ENCODE assay signal across 9 cellular contexts in the genomic region with DNA sequence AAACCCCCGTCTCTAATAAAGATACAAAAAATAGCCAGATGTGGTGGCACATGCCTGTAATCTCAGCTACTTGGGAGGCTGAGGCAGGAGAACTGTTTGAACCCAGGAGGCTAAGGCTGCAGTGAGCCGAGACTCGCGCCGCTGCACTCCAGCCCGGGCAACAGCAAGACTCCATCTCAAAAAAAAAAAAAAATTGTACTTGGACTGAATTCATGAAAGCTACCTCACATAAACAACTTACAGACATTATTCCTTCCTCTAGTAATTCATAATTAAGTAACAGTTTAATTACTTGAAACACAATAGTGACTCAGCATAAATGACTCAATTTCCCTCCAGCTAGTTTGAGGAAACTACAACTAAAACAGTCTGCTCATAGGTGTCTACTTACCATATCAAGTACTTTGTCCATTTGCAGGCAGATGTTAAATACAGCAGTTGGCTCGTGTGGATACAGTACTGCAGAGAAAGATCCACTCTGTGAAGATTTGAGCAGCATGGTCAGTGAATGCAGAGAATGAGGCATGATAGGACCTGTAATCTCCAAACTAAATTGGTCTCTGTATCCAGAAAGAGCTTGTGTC. TPM values are rescaled to one million over a fixed set of nuclear protein-coding genes. Genes with fewer than 3 reads are reported as not detected.
DNase-seq lines count a peak whose midpoint lies in the region; ATAC-seq and TF ChIP-seq lines count a peak whose summit lies in the region.
"Had no signal": no experiment of that assay in that cellular context is flagged by ENCODE, and none has a peak within 500 bp of the region (broad histone marks: within the 10 kb centered on the region; RNA-seq: fewer than 3 reads in every experiment).

No MANE protein-coding gene starts in this region.

- CTCF ChIA-PET in activated naive CD4-positive, alpha-beta T cell treated with anti-CD3 and anti-CD28 coated beads, Interleukin-2, amount 10 ng/mL, durations not matched to agents 7 days and 5 days (lab: Charles Lee), result interaction anchor here (1.0 kb wide), 1 partner anchor 9 kb away, joined by 3 read pairs; a partner anchor contains a TSS

- no peak for DNase-seq in activated naive CD4-positive, alpha-beta T cell treated with anti-CD3 and anti-CD28 coated beads, Interleukin-2, amount 10 ng/mL, durations not matched to agents 7 days and 5 days
- DNase-seq in activated naive CD4-positive, alpha-beta T cell (lab: John Stamatoyannopoulos, UW), result no peak
- DNase-seq in RPMI7951 (ENCODE audit: low read depth) (peak; percentile 57), endothelial cell (ENCODE audit: low spot score) (no peak), sciatic nerve (ENCODE audit: low spot score) (no peak), nucleus accumbens (lab: John Stamatoyannopoulos, UW) (no peak)
- DNase-seq in stimulated activated effector memory CD8-positive, alpha-beta T cell treated with anti-CD3 and anti-CD28 coated beads, Interleukin-12 subunit alpha, Interleukin-12 subunit beta, amount 100 ng/mL, for 72 hours (ENCODE audit: low spot score in 2 of 2), result no peak
- DNase-seq: NCI-H69 had no signal

- no peak for TF ChIP-seq CTCF in endothelial cell (IDR thresholded peaks at IDR 0.05; ENCODE audit: unreplicated experiment)

- H3K27me3 Mint-ChIP-seq in activated naive CD4-positive, alpha-beta T cell treated with anti-CD3 and anti-CD28 coated beads, Interleukin-2, amount 10 ng/mL, durations not matched to agents 7 days and 5 days, result no peaks in the 10 kb centered on the region
- H3K27me3 Mint-ChIP-seq in endothelial cell (ENCODE audit: unreplicated experiment), result peaks cover 2% of the 10 kb centered on the region

- H3K9me3 Mint-ChIP-seq in activated naive CD4-positive, alpha-beta T cell treated with anti-CD3 and anti-CD28 coated beads, Interleukin-2, amount 10 ng/mL, durations not matched to agents 7 days and 5 days, result no peaks in the 10 kb centered on the region
- no peaks in the 10 kb centered on the region for H3K9me3 Mint-ChIP-seq in endothelial cell (ENCODE audit: unreplicated experiment)
- H3K9me3 Mint-ChIP-seq in stimulated activated effector memory CD8-positive, alpha-beta T cell treated with anti-CD3 and anti-CD28 coated beads, Interleukin-12 subunit alpha, Interleukin-12 subunit beta, amount 100 ng/mL, for 72 hours, result no peaks in the 10 kb centered on the region

- ATAC-seq in stimulated activated effector memory CD8-positive, alpha-beta T cell treated with anti-CD3 and anti-CD28 coated beads, Interleukin-12 subunit alpha, Interleukin-12 subunit beta, amount 100 ng/mL, for 72 hours, result no peak
- ATAC-seq in sciatic nerve (no peak), GM18873 (IDR thresholded peaks at IDR 0.05; ENCODE audit: low FRiP score, unreplicated experiment) (no peak)

- H3K36me3 Mint-ChIP-seq in activated naive CD4-positive, alpha-beta T cell treated with anti-CD3 and anti-CD28 coated beads, Interleukin-2, amount 10 ng/mL, durations not matched to agents 7 days and 5 days, result peaks cover 35% of the 10 kb centered on the region
- peaks cover 8% of the 10 kb centered on the region for H3K36me3 Mint-ChIP-seq in endothelial cell (ENCODE audit: low read depth, unreplicated experiment)
- H3K36me3 Mint-ChIP-seq in stimulated activated effector memory CD8-positive, alpha-beta T cell treated with anti-CD3 and anti-CD28 coated beads, Interleukin-12 subunit alpha, Interleukin-12 subunit beta, amount 100 ng/mL, for 72 hours, result peaks cover 100% of the 10 kb centered on the region

- H3K27ac Mint-ChIP-seq in activated naive CD4-positive, alpha-beta T cell treated with anti-CD3 and anti-CD28 coated beads, Interleukin-2, amount 10 ng/mL, durations not matched to agents 7 days and 5 days, result peak overlapping the region; percentile 22
- H3K27ac Mint-ChIP-seq in endothelial cell (ENCODE audit: unreplicated experiment), result peak overlapping the region; percentile 20
- peak overlapping the region; percentile 71 for H3K27ac Mint-ChIP-seq in stimulated activated effector memory CD8-positive, alpha-beta T cell treated with anti-CD3 and anti-CD28 coated beads, Interleukin-12 subunit alpha, Interleukin-12 subunit beta, amount 100 ng/mL, for 72 hours

- H3K4me3 Mint-ChIP-seq in activated naive CD4-positive, alpha-beta T cell treated with anti-CD3 and anti-CD28 coated beads, Interleukin-2, amount 10 ng/mL, durations not matched to agents 7 days and 5 days, result no peak overlapping the region
- H3K4me3 Mint-ChIP-seq in endothelial cell (ENCODE audit: unreplicated experiment), result no peak overlapping the region
- no peak overlapping the region for H3K4me3 Mint-ChIP-seq in stimulated activated effector memory CD8-positive, alpha-beta T cell treated with anti-CD3 and anti-CD28 coated beads, Interleukin-12 subunit alpha, Interleukin-12 subunit beta, amount 100 ng/mL, for 72 hours

- peaks cover 8% of the 10 kb centered on the region for H3K4me1 Mint-ChIP-seq in activated naive CD4-positive, alpha-beta T cell treated with anti-CD3 and anti-CD28 coated beads, Interleukin-2, amount 10 ng/mL, durations not matched to agents 7 days and 5 days
- H3K4me1 Mint-ChIP-seq in endothelial cell (ENCODE audit: unreplicated experiment), result no peaks in the 10 kb centered on the region
- no peaks in the 10 kb centered on the region for H3K4me1 Mint-ChIP-seq in stimulated activated effector memory CD8-positive, alpha-beta T cell treated with anti-CD3 and anti-CD28 coated beads, Interleukin-12 subunit alpha, Interleukin-12 subunit beta, amount 100 ng/mL, for 72 hours

- intact Hi-C loops in sciatic nerve (cut with DNase I), result no loop called here

RNA-seq across cellular contexts. Expression of a gene that starts 9.4 kb away (rescaled TPM):
- total RNA-seq in RPMI7951 (2014; rRNA removed; shearing (Covaris generic)), result 36.8 and 48.8 TPM in 2 replicates
- 18.0 TPM for total RNA-seq in endothelial cell (ENCODE audit: unreplicated experiment)
- 15.3 TPM for total RNA-seq in sciatic nerve

RNA-seq across cellular contexts. Expression of a gene that starts 36.2 kb away (rescaled TPM):
- total RNA-seq in RPMI7951 (2014; rRNA removed; shearing (Covaris generic)), result 109 and 170 TPM in 2 replicates
- total RNA-seq in endothelial cell (ENCODE audit: unreplicated experiment), result 311 TPM
- total RNA-seq in sciatic nerve, result 375 TPM

RNA-seq across cellular contexts. Expression of a gene that starts 37.1 kb away (rescaled TPM):
- 67.6 TPM in 2 replicates for total RNA-seq in RPMI7951 (2014; rRNA removed; shearing (Covaris generic))
- total RNA-seq in endothelial cell (ENCODE audit: unreplicated experiment) (76.1 TPM), sciatic nerve (63.0 TPM)

Comparison
In these comparisons a context has a peak if more than half of its experiments do, and no peak if none do; other contexts are left out.
1. H3K27ac Mint-ChIP-seq: peak in every context shown above with its lines; median percentile 71 in stimulated activated effector memory CD8-positive, alpha-beta T cell treated with anti-CD3 and anti-CD28 coated beads, Interleukin-12 subunit alpha, Interleukin-12 subunit beta, amount 100 ng/mL, for 72 hours; 22 in activated naive CD4-positive, alpha-beta T cell treated with anti-CD3 and anti-CD28 coated beads, Interleukin-2, amount 10 ng/mL, durations not matched to agents 7 days and 5 days; 20 in endothelial cell.